35 cellular contexts compared by ENCODE assay signal in genomic region chr6:20773822-20774221, GRCh38.
"Had no signal": no experiment of that assay in that cellular context is flagged by ENCODE, and none has a peak within 500 bp of the region (broad histone marks: within the 10 kb centered on the region; RNA-seq: fewer than 3 reads in every experiment).

No MANE protein-coding gene starts in this region.

- H3K27ac ChIP-seq: KMS-11, PC-9, RWPE1, SJCRH30, SK-N-MC had no signal

- H3K4me2 ChIP-seq: KMS-11, PC-9 had no signal

- H3K4me1 ChIP-seq: SJCRH30 had no signal

- FAIRE-seq: RCC 7860 had no signal

- H3K4me3 ChIP-seq: MG63, PC-9, SJCRH30, SK-N-MC had no signal

- H2AFZ ChIP-seq: PC-9 had no signal

- H3K9ac ChIP-seq: KMS-11 had no signal

- ATAC-seq: Panc1, Right ventricle myocardium inferior, SK-N-SH treated with all-trans-retinoic acid at 6 μM for 48 hours had no signal

- H3K9me3 ChIP-seq: MG63, SJCRH30 had no signal

- DNase-seq: Karpas-422, KBM-7, MG63, NCI-H1048, NCI-H1092 treated with DMSO at 0.1 percent for 48 hours, NCI-H1105 treated with DMSO at 0.1 percent for 48 hours, NCI-H1417, NCI-H1436, NCI-H146, NCI-H1694, NCI-H187, NCI-H1930, NCI-H2029 treated with DMSO at 0.1 percent for 48 hours, NCI-H2081 treated with DMSO at 0.1 percent for 48 hours, NCI-H2107, NCI-H2171, NCI-H226, NCI-H446 treated with DMSO at 0.1 percent for 48 hours, NCI-H510A, NCI-H524, NCI-H526, NCI-H69, NCI-H748 treated with DMSO at 0.1 percent for 48 hours, NCI-H82, PC-9, SHP77, SIG-M5, SJCRH30 had no signal

- H3K27me3 ChIP-seq: MG63, SJCRH30 had no signal

- H3K36me3 ChIP-seq: MG63, SJCRH30 had no signal
